In the genomic region with DNA sequence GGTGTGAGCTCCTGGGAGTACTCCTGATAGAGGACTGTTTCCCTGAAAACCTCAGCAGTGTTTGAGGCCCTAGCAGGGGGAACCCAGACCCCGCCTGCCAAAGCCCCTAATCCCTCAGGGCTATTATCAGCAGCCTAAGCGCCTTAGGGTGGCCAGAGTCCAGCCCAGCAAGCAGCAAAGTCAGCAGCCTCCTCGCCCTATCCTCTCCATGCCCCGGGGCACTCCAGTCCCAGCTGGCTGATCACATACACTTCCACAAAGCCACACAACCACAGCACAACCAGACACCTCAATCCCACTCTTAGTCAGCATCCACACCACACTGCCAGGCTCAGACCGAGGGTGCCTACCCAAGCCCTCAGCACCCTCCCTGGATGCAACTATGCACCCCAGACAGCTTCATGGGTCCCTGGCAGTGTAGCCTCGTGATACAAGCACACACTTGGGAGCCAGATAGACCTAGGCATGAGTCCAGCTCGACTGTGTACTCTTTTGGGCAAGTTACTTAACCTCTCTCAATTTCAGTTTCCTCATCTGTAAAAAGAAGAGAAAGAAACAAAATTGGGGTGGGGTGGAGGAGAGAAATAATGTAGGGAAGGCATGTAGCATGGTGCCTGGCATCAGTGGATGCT, we compare ENCODE assay signal across 17 cellular contexts. TPM values are rescaled to one million over a fixed set of nuclear protein-coding genes. Genes with fewer than 3 reads are reported as not detected.
DNase-seq lines count a peak whose midpoint lies in the region; ATAC-seq and TF ChIP-seq lines count a peak whose summit lies in the region.
"Had no signal": no experiment of that assay in that cellular context is flagged by ENCODE, and none has a peak within 500 bp of the region (broad histone marks: within the 10 kb centered on the region; RNA-seq: fewer than 3 reads in every experiment).

No MANE protein-coding gene starts in this region.

- peak overlapping the region in 1 of 2 donors; percentile 35 for H3K4me3 Mint-ChIP-seq in CD14-positive monocyte
- peak overlapping the region; percentile 6 for H3K4me3 Mint-ChIP-seq in T-helper 2 cell treated with Interferon-gamma antibody and Interleukin-4, amounts not matched to agents 5 μg/mL and 100 μg/mL, for 36 hours
- no peak overlapping the region for H3K4me3 Mint-ChIP-seq in activated naive CD4-positive, alpha-beta T cell treated with anti-CD3 and anti-CD28 coated beads, Interleukin-2, amount 10 ng/mL, durations not matched to agents 7 days and 5 days
- H3K4me3 Mint-ChIP-seq: effector memory CD8-positive, alpha-beta T cell; GM23338; stimulated activated naive CD8-positive, alpha-beta T cell treated with anti-CD3 and anti-CD28 coated beads, Interleukin-15, Interleukin-2, amounts not matched to agents 100 ng/mL and 50 ng/mL, for 24 hours had no signal

- H3K27ac ChIP-seq in liver (ENCODE audit: low read depth in 1 of 2, low read length in 2 of 2): peak overlapping the region in 1 of 2 donors; percentile 29
- H3K27ac ChIP-seq: heart left ventricle, parathyroid adenoma had no signal

- no peak for TF ChIP-seq RAD21 in liver (IDR thresholded peaks at IDR 0.05)

- H3K27me3 Mint-ChIP-seq in CD14-positive monocyte (ENCODE audit: low read depth in 3 of 3): peaks cover 0 to 6% (median 2%) of the 10 kb centered on the region in 3 donors
- H3K27me3 Mint-ChIP-seq in T-helper 2 cell treated with Interferon-gamma antibody and Interleukin-4, amounts not matched to agents 5 μg/mL and 100 μg/mL, for 36 hours (ENCODE audit: low read depth): peaks cover 20% of the 10 kb centered on the region
- peaks cover 88% of the 10 kb centered on the region for H3K27me3 Mint-ChIP-seq in activated naive CD4-positive, alpha-beta T cell treated with anti-CD3 and anti-CD28 coated beads, Interleukin-2, amount 10 ng/mL, durations not matched to agents 7 days and 5 days

- peaks cover 0 to 3% of the 10 kb centered on the region in 2 donors for H3K36me3 Mint-ChIP-seq in CD14-positive monocyte
- H3K36me3 Mint-ChIP-seq in T-helper 2 cell treated with Interferon-gamma antibody and Interleukin-4, amounts not matched to agents 5 μg/mL and 100 μg/mL, for 36 hours (ENCODE audit: low read depth): no peaks in the 10 kb centered on the region
- no peaks in the 10 kb centered on the region for H3K36me3 Mint-ChIP-seq in activated naive CD4-positive, alpha-beta T cell treated with anti-CD3 and anti-CD28 coated beads, Interleukin-2, amount 10 ng/mL, durations not matched to agents 7 days and 5 days

- CTCF ChIA-PET in activated naive CD4-positive, alpha-beta T cell treated with anti-CD3 and anti-CD28 coated beads, Interleukin-2, amount 10 ng/mL, durations not matched to agents 7 days and 5 days (lab: Charles Lee): interaction anchor here (1.0 to 19.5 kb wide), 7 partner anchors 14 to 147 kb away, joined by 3 to 301 read pairs (median 9); partner anchors contain the start of gene TAGLN2

- no peak overlapping the region for H3K4me3 ChIP-seq in liver (ENCODE audit: low read depth in 1 of 3, low read length in 3 of 3)
- H3K4me3 ChIP-seq: GM23338, heart left ventricle had no signal

- H3K36me3 ChIP-seq in liver (ENCODE audit: control insufficient read depth in 4 of 4, insufficient read depth in 3 of 4, low read depth in 1 of 4, low read length in 3 of 4): peaks cover 0 to 8% (median 1%) of the 10 kb centered on the region in 4 donors
- H3K36me3 ChIP-seq: heart left ventricle had no signal

- H3K4me1 Mint-ChIP-seq in CD14-positive monocyte: peaks cover 64% of the 10 kb centered on the region
- peaks cover 18% of the 10 kb centered on the region for H3K4me1 Mint-ChIP-seq in T-helper 2 cell treated with Interferon-gamma antibody and Interleukin-4, amounts not matched to agents 5 μg/mL and 100 μg/mL, for 36 hours (ENCODE audit: low read depth)
- peaks cover 23% of the 10 kb centered on the region for H3K4me1 Mint-ChIP-seq in activated naive CD4-positive, alpha-beta T cell treated with anti-CD3 and anti-CD28 coated beads, Interleukin-2, amount 10 ng/mL, durations not matched to agents 7 days and 5 days

- H3K9ac ChIP-seq in liver (ENCODE audit: low read depth in 1 of 2, low read length in 2 of 2): no peak overlapping the region
- H3K9ac ChIP-seq: parathyroid adenoma had no signal

- ATAC-seq in GM18867 (IDR thresholded peaks at IDR 0.05; ENCODE audit: unreplicated experiment) (peak; percentile 44), HG03159 (IDR thresholded peaks at IDR 0.05; ENCODE audit: unreplicated experiment) (no peak)
- ATAC-seq: effector memory CD8-positive, alpha-beta T cell; heart left ventricle had no signal

- H3K4me1 ChIP-seq in liver (ENCODE audit: control insufficient read depth in 4 of 4, insufficient read depth in 4 of 4, low read length in 3 of 4): peaks cover 6 to 29% (median 20%) of the 10 kb centered on the region in 4 donors

- DNase-seq in CD14-positive monocyte (ENCODE audit: low spot score): no peak
- no peak for DNase-seq in T-helper 2 cell treated with Interferon-gamma antibody and Interleukin-4, amounts not matched to agents 5 μg/mL and 100 μg/mL, for 36 hours (ENCODE audit: low spot score)
- no peak for DNase-seq in NOMO-1 treated with DMSO at 0.1 percent for 48 hours (lab: John Stamatoyannopoulos, UW; ENCODE audit: unreplicated experiment)
- DNase-seq in activated naive CD4-positive, alpha-beta T cell treated with anti-CD3 and anti-CD28 coated beads, Interleukin-2, amount 10 ng/mL, durations not matched to agents 7 days and 5 days: no peak
- DNase-seq in NOMO-1 treated with dmso at 0.1 percent for 144 hours (lab: John Stamatoyannopoulos, UW; ENCODE audit: unreplicated experiment): no peak
- DNase-seq: activated T-cell treated with anti-CD3 and anti-CD28 coated beads, Interleukin-2, amount 50 U/mL, for 1 hour; effector memory CD8-positive, alpha-beta T cell; NCI-H2107 had no signal

- intact Hi-C loops in CD14-positive monocyte (cut with micrococcal nuclease): loop anchor here (2.0 to 10.0 kb wide), 3 partner anchors 62 to 156 kb away; partner anchors contain the start of gene IGSF8 (in 1 of the 2)

- peaks cover 0 to 1% (median 0%) of the 10 kb centered on the region in 7 donors for H3K9me3 Mint-ChIP-seq in CD14-positive monocyte
- no peaks in the 10 kb centered on the region for H3K9me3 Mint-ChIP-seq in T-helper 2 cell treated with Interferon-gamma antibody and Interleukin-4, amounts not matched to agents 5 μg/mL and 100 μg/mL, for 36 hours
- H3K9me3 Mint-ChIP-seq in activated naive CD4-positive, alpha-beta T cell treated with anti-CD3 and anti-CD28 coated beads, Interleukin-2, amount 10 ng/mL, durations not matched to agents 7 days and 5 days: no peaks in the 10 kb centered on the region
- H3K9me3 Mint-ChIP-seq: effector memory CD8-positive, alpha-beta T cell; GM23338; stimulated activated naive CD8-positive, alpha-beta T cell treated with anti-CD3 and anti-CD28 coated beads, Interleukin-15, Interleukin-2, amounts not matched to agents 100 ng/mL and 50 ng/mL, for 24 hours had no signal

- WGBS in liver: 63% methylated on average over 7 of the region's 7 CpGs

- no peak for TF ChIP-seq CTCF in CD14-positive monocyte (IDR thresholded peaks at IDR 0.05)
- no peak for TF ChIP-seq CTCF in liver (IDR thresholded peaks at IDR 0.05; ENCODE audit: low read depth, low read length, missing input control)

- H3K27ac Mint-ChIP-seq in CD14-positive monocyte: peak overlapping the region in 5 of 7 donors; percentile 48 to 74 (median 61)
- H3K27ac Mint-ChIP-seq in T-helper 2 cell treated with Interferon-gamma antibody and Interleukin-4, amounts not matched to agents 5 μg/mL and 100 μg/mL, for 36 hours: no peak overlapping the region
- H3K27ac Mint-ChIP-seq in activated naive CD4-positive, alpha-beta T cell treated with anti-CD3 and anti-CD28 coated beads, Interleukin-2, amount 10 ng/mL, durations not matched to agents 7 days and 5 days: no peak overlapping the region
- H3K27ac Mint-ChIP-seq: stimulated activated naive CD8-positive, alpha-beta T cell treated with anti-CD3 and anti-CD28 coated beads, Interleukin-15, Interleukin-2, amounts not matched to agents 100 ng/mL and 50 ng/mL, for 24 hours had no signal

- no peaks in the 10 kb centered on the region for H3K27me3 ChIP-seq in liver (ENCODE audit: control insufficient read depth in 4 of 4, insufficient read depth in 4 of 4, low read length in 3 of 4)

- no peaks in the 10 kb centered on the region for H3K9me3 ChIP-seq in liver (ENCODE audit: control insufficient read depth in 4 of 4, low read length in 3 of 4)
- H3K9me3 ChIP-seq: heart left ventricle had no signal

TF ChIP-seq in liver, 16 proteins besides CTCF, POLR2A, EP300 and RAD21:
- TF ChIP-seq GABPA (IDR thresholded peaks at IDR 0.05 in 1 of 2, conservative IDR thresholded peaks at IDR 0.05 in 1 of 2) (no peak), HNF4A (conservative IDR thresholded peaks at IDR 0.05) (peak; percentile 25 to 33)

RNA-seq across cellular contexts. Expression of gene IGSF9, which starts 7.1 kb away (rescaled TPM):
- polyA plus RNA-seq in CD14-positive monocyte: not detected
- total RNA-seq in liver: 10 to 100 TPM in 1 of 2 donors, under 1 TPM in 1; 0.14 to 18.2 TPM
- polyA plus RNA-seq in liver: 10 to 100 TPM; 14.0 to 21.3 TPM
- total RNA-seq: lung microvascular endothelial cell had no signal
- polyA plus RNA-seq: BJ had no signal

RNA-seq across cellular contexts. Expression of gene TAGLN2, which starts 13.0 kb away (rescaled TPM):
- polyA plus RNA-seq in CD14-positive monocyte: 1,000 to 10,000 TPM in 1 of 2 donors, 100 to 1,000 TPM in 1; 918 to 1,259 TPM
- total RNA-seq in liver: 10 to 100 TPM; 46.4 to 81.8 TPM
- 100 to 1,000 TPM in 1 of 2 donors, 10 to 100 TPM in 1; 77.8 to 113 TPM for polyA plus RNA-seq in liver

RNA-seq across cellular contexts. Expression of gene SLAMF9, which starts 15.7 kb away (rescaled TPM):
- polyA plus RNA-seq in CD14-positive monocyte (not detected), liver (under 1 TPM; 0.64 to 0.68 TPM)
- total RNA-seq in liver: under 1 TPM in 1 of 2 donors, not detected in 1; 0.25 TPM
- total RNA-seq: GM23338, lung microvascular endothelial cell had no signal
- polyA plus RNA-seq: BJ, GM23338 had no signal

RNA-seq across cellular contexts. Expression of gene CFAP45, which starts 38.4 kb away (rescaled TPM):
- polyA plus RNA-seq in CD14-positive monocyte (under 1 TPM in 1 of 2 donors, not detected in 1; 0.12 TPM), liver (under 1 TPM; 0.03 to 0.24 TPM)
- not detected for total RNA-seq in liver
- total RNA-seq: GM23338 had no signal

Comparison
In these comparisons a context has a peak if more than half of its experiments do, and no peak if none do; other contexts are left out.
1. H3K27ac Mint-ChIP-seq: peak in CD14-positive monocyte (5 of 7); none in T-helper 2 cell treated with Interferon-gamma antibody and Interleukin-4, amounts not matched to agents 5 μg/mL and 100 μg/mL, for 36 hours (single experiment) and activated naive CD4-positive, alpha-beta T cell treated with anti-CD3 and anti-CD28 coated beads, Interleukin-2, amount 10 ng/mL, durations not matched to agents 7 days and 5 days (single experiment).
2. RNA of gene IGSF9, which starts 7.1 kb away (polyA plus RNA-seq): 14.0 to 21.3 TPM in liver; not detected in CD14-positive monocyte; every median in the first group is over 10 times any median in the second.
3. RNA of gene TAGLN2, which starts 13.0 kb away (polyA plus RNA-seq): 918 to 1,259 TPM in CD14-positive monocyte; 77.8 to 113 TPM in liver; every median in the first group is over 4 times any median in the second.